ENCODE assay signal across 15 cellular contexts in genomic region chr2:234996041-234996440, GRCh38. TPM values are rescaled to one million over a fixed set of nuclear protein-coding genes. Genes with fewer than 3 reads are reported as not detected.
A peak's percentile ranks its signal among the peaks of the same experiment; 100 is the strongest.
DNase-seq lines count a peak whose midpoint lies in the region; ATAC-seq and TF ChIP-seq lines count a peak whose summit lies in the region.
"Had no signal": no experiment of that assay in that cellular context is flagged by ENCODE, and none has a peak within 500 bp of the region (broad histone marks: within the 10 kb centered on the region; RNA-seq: fewer than 3 reads in every experiment).

No MANE protein-coding gene starts in this region.

- peaks cover 48% of the 10 kb centered on the region for H3K36me3 ChIP-seq in adipocyte (ENCODE audit: control insufficient read depth, insufficient read depth, low read length, severe bottlenecking)
- no peaks in the 10 kb centered on the region for H3K36me3 ChIP-seq in aorta (ENCODE audit: control insufficient read depth in 1 of 2, insufficient read depth in 2 of 2, low read length in 1 of 2)

- H3K9me3 ChIP-seq in adipocyte (ENCODE audit: control insufficient read depth, low read length) (no peaks in the 10 kb centered on the region), aorta (ENCODE audit: control insufficient read depth, low read length) (no peaks in the 10 kb centered on the region)
- H3K9me3 ChIP-seq: heart left ventricle had no signal

- CTCF ChIA-PET in Calu3 (lab: Charles Lee): interaction anchor here (1.2 kb wide), 1 partner anchor 15 kb away, joined by 3 read pairs; no protein-coding TSS in a partner anchor

- 65 to 68% methylated on average over 6 of the region's 6 CpGs for WGBS in aorta, 2 donors

- H3K27ac Mint-ChIP-seq in Calu3 (ENCODE audit: unreplicated experiment): peak overlapping the region; percentile 50
- peak overlapping the region; percentile 71 for H3K27ac Mint-ChIP-seq in endothelial cell (ENCODE audit: unreplicated experiment)
- H3K27ac Mint-ChIP-seq in osteocyte (ENCODE audit: unreplicated experiment): peak overlapping the region; percentile 95
- H3K27ac Mint-ChIP-seq: naive thymus-derived CD4-positive, alpha-beta T cell; stimulated activated naive CD8-positive, alpha-beta T cell treated with anti-CD3 and anti-CD28 coated beads, Interleukin-15, Interleukin-2, amounts not matched to agents 100 ng/mL and 50 ng/mL, for 24 hours had no signal

- H3K9ac ChIP-seq in adipocyte (ENCODE audit: low read length): peak overlapping the region; percentile 17

- TF ChIP-seq CTCF in Calu3 (IDR thresholded peaks at IDR 0.05; ENCODE audit: unreplicated experiment) (no peak), endothelial cell (IDR thresholded peaks at IDR 0.05; ENCODE audit: unreplicated experiment) (no peak), osteocyte (IDR thresholded peaks at IDR 0.05) (no peak)

- H3K4me1 Mint-ChIP-seq in Calu3 (ENCODE audit: low read depth, unreplicated experiment) (peaks cover 62% of the 10 kb centered on the region), endothelial cell (ENCODE audit: unreplicated experiment) (peaks cover 44% of the 10 kb centered on the region), osteocyte (ENCODE audit: unreplicated experiment) (peaks cover 80% of the 10 kb centered on the region)

- H3K4me3 Mint-ChIP-seq in Calu3 (ENCODE audit: low read depth, unreplicated experiment): peak overlapping the region; percentile 14
- no peak overlapping the region for H3K4me3 Mint-ChIP-seq in endothelial cell (ENCODE audit: unreplicated experiment)
- H3K4me3 Mint-ChIP-seq in osteocyte (ENCODE audit: unreplicated experiment): peak overlapping the region; percentile 54
- H3K4me3 Mint-ChIP-seq: naive thymus-derived CD4-positive, alpha-beta T cell; stimulated activated naive CD8-positive, alpha-beta T cell treated with anti-CD3 and anti-CD28 coated beads, Interleukin-15, Interleukin-2, amounts not matched to agents 100 ng/mL and 50 ng/mL, for 24 hours had no signal

- ATAC-seq in aorta (ENCODE audit: low FRiP score) (no peak), GM18873 (IDR thresholded peaks at IDR 0.05; ENCODE audit: low FRiP score, unreplicated experiment) (no peak), HG02970 (IDR thresholded peaks at IDR 0.05; ENCODE audit: low FRiP score, unreplicated experiment) (no peak)
- ATAC-seq: heart left ventricle; left lobe of liver; naive thymus-derived CD4-positive, alpha-beta T cell had no signal

- BruUV-seq in Calu3 (replicated peaks; lab: Mats Ljungman, UMichigan): no TSS peak

- peaks cover 21% of the 10 kb centered on the region for H3K4me1 ChIP-seq in adipocyte (ENCODE audit: control insufficient read depth, insufficient read depth, low read length)
- H3K4me1 ChIP-seq in aorta (ENCODE audit: control insufficient read depth in 1 of 2, insufficient read depth in 2 of 2, low read length in 2 of 2): no peaks in the 10 kb centered on the region

- H3K4me3 ChIP-seq in adipocyte (ENCODE audit: low read length): no peak overlapping the region
- H3K4me3 ChIP-seq in aorta (ENCODE audit: low read length in 2 of 2): no peak overlapping the region
- H3K4me3 ChIP-seq: heart left ventricle had no signal

- no peak overlapping the region for H3K27ac ChIP-seq in aorta (ENCODE audit: low read depth in 1 of 2, low read length in 2 of 2)
- H3K27ac ChIP-seq: heart left ventricle had no signal

- H3K27me3 ChIP-seq in adipocyte (replicated peaks; ENCODE audit: control insufficient read depth, insufficient read depth, low read length) (no peaks in the 10 kb centered on the region), aorta (ENCODE audit: control insufficient read depth in 1 of 2, insufficient read depth in 2 of 2, low read length in 1 of 2) (no peaks in the 10 kb centered on the region)
- H3K27me3 ChIP-seq: heart left ventricle had no signal

- intact Hi-C loops in Calu3 (cut with micrococcal nuclease; ENCODE audit: unreplicated experiment): no loop called here
- intact Hi-C loops in aorta (cut with DNase I): no loop called here

- H3K27me3 Mint-ChIP-seq in Calu3 (ENCODE audit: unreplicated experiment): no peaks in the 10 kb centered on the region
- peaks cover 7% of the 10 kb centered on the region for H3K27me3 Mint-ChIP-seq in endothelial cell (ENCODE audit: unreplicated experiment)
- no peaks in the 10 kb centered on the region for H3K27me3 Mint-ChIP-seq in osteocyte (ENCODE audit: unreplicated experiment)
- H3K27me3 Mint-ChIP-seq: stimulated activated naive CD8-positive, alpha-beta T cell treated with anti-CD3 and anti-CD28 coated beads, Interleukin-15, Interleukin-2, amounts not matched to agents 100 ng/mL and 50 ng/mL, for 24 hours had no signal

- no peak for DNase-seq in Calu3
- no peak for DNase-seq in adipocyte (ENCODE audit: low read depth)
- DNase-seq in endothelial cell (ENCODE audit: low spot score): no peak
- no peak for DNase-seq in osteocyte (ENCODE audit: extremely low spot score, unreplicated experiment)
- DNase-seq in aorta: no peak
- DNase-seq in hypothalamus (lab: John Stamatoyannopoulos, UW): no peak
- DNase-seq: activated effector memory CD4-positive, alpha-beta T cell treated with Interleukin-2 at 50 U/mL for 16 hours; erythroblast; naive thymus-derived CD4-positive, alpha-beta T cell; NCI-H2081 had no signal

- H3K36me3 Mint-ChIP-seq in Calu3 (ENCODE audit: insufficient read depth, unreplicated experiment) (peaks cover 14% of the 10 kb centered on the region), endothelial cell (ENCODE audit: low read depth, unreplicated experiment) (peaks cover 43% of the 10 kb centered on the region), osteocyte (ENCODE audit: unreplicated experiment) (peaks cover 24% of the 10 kb centered on the region)
- H3K36me3 Mint-ChIP-seq: naive thymus-derived CD4-positive, alpha-beta T cell had no signal

- H3K9me3 Mint-ChIP-seq in Calu3 (ENCODE audit: low read depth, unreplicated experiment): no peaks in the 10 kb centered on the region
- H3K9me3 Mint-ChIP-seq in endothelial cell (ENCODE audit: unreplicated experiment): no peaks in the 10 kb centered on the region
- H3K9me3 Mint-ChIP-seq in osteocyte (ENCODE audit: unreplicated experiment): no peaks in the 10 kb centered on the region
- H3K9me3 Mint-ChIP-seq: stimulated activated naive CD8-positive, alpha-beta T cell treated with anti-CD3 and anti-CD28 coated beads, Interleukin-15, Interleukin-2, amounts not matched to agents 100 ng/mL and 50 ng/mL, for 24 hours had no signal

RNA-seq across cellular contexts. Expression of gene SH3BP4, which starts 44.2 kb away (rescaled TPM):
- total RNA-seq in Calu3 (2022) (35.0 and 36.9 TPM in 2 replicates), endothelial cell (ENCODE audit: unreplicated experiment) (58.6 TPM), osteocyte (60.1 and 62.1 TPM in 2 replicates), aorta (10 to 100 TPM; 27.6 to 32.2 TPM)
- 1 to 10 TPM; 4.5 to 5.1 TPM for polyA plus RNA-seq in aorta
- polyA plus RNA-seq: naive thymus-derived CD4-positive, alpha-beta T cell had no signal
